19 cellular contexts compared by ENCODE assay signal in the genomic region with DNA sequence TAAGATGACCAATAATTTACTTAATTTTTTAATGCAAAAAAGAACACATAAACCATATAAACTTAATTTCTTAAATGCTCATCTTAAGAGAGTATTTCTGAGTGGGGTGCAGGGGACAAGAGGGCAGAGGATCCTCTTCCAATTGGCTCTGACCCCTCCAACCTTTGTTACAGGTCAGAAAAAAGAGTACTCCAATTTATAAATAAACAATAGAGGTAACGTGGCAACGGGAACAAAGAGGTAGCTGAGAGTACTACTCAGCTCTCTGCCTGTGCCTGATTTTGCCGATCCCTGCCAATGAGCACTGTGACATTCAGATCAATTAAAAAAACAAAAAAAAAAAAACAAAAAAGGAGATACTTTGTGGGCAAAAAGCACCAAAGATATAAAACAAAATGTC.
A peak's percentile ranks its signal among the peaks of the same experiment; 100 is the strongest.
DNase-seq lines count a peak whose midpoint lies in the region; ATAC-seq and TF ChIP-seq lines count a peak whose summit lies in the region.
"Had no signal": no experiment of that assay in that cellular context is flagged by ENCODE, and none has a peak within 500 bp of the region (broad histone marks: within the 10 kb centered on the region; RNA-seq: fewer than 3 reads in every experiment).

No MANE protein-coding gene starts in this region.

- H3K27me3 ChIP-seq in left ventricle myocardium inferior (ENCODE audit: low read depth) (no peaks in the 10 kb centered on the region), endocrine pancreas (ENCODE audit: control insufficient read depth, insufficient read depth, low read length) (no peaks in the 10 kb centered on the region)
- H3K27me3 ChIP-seq: breast epithelium, foreskin keratinocyte, MG63 had no signal

- intact Hi-C loops in left ventricle myocardium superior (cut with micrococcal nuclease) (no loop called here), left ventricle myocardium inferior (cut with micrococcal nuclease) (no loop called here)

- peaks cover 44% of the 10 kb centered on the region for H3K4me1 ChIP-seq in left ventricle myocardium inferior
- H3K4me1 ChIP-seq in endocrine pancreas (ENCODE audit: control insufficient read depth, insufficient read depth, low read length): peaks cover 6% of the 10 kb centered on the region
- H3K4me1 ChIP-seq: breast epithelium had no signal

- H3K27ac ChIP-seq in left ventricle myocardium inferior (replicated peaks): no peak overlapping the region
- H3K27ac ChIP-seq: breast epithelium, foreskin keratinocyte, HL-60 had no signal

- no peak overlapping the region for H3K9ac ChIP-seq in endocrine pancreas (ENCODE audit: control insufficient read depth, insufficient read depth, low read length)

- no peaks in the 10 kb centered on the region for H3K9me3 ChIP-seq in left ventricle myocardium inferior (replicated peaks)
- H3K9me3 ChIP-seq in endocrine pancreas (ENCODE audit: control insufficient read depth, low read length): no peaks in the 10 kb centered on the region
- H3K9me3 ChIP-seq: breast epithelium, MG63 had no signal

- DNase-seq in left ventricle myocardium superior: no peak
- DNase-seq in left ventricle myocardium inferior: no peak
- peak; percentile 56 for DNase-seq in NCI-H2081 treated with DMSO at 0.1 percent for 48 hours (lab: John Stamatoyannopoulos, UW)
- peak; percentile 42 for DNase-seq in retina
- DNase-seq in GOT3 (lab: John Stamatoyannopoulos, UW): no peak
- DNase-seq in anterior cingulate cortex (lab: John Stamatoyannopoulos, UW): no peak
- no peak for DNase-seq in foreskin fibroblast
- DNase-seq: activated CD4-positive, CD25-positive, alpha-beta regulatory T cell; activated naive CD8-positive, alpha-beta T cell treated with anti-CD3 and anti-CD28 coated beads, Interleukin-2, amount 10 ng/mL, durations not matched to agents 7 days and 5 days; CD4-positive, CD25-positive, alpha-beta regulatory T cell; foreskin keratinocyte; MG63; SIG-M5; stimulated activated CD4-positive, alpha-beta T cell treated with anti-CD3 and anti-CD28 coated beads, Interleukin-2, amount 100 ng/mL, for 24 hours; stimulated activated naive CD8-positive, alpha-beta T cell treated with anti-CD3 and anti-CD28 coated beads, Interleukin-15, amount 100 ng/mL, for 72 hours; T-helper 2 cell had no signal

- ATAC-seq in left ventricle myocardium superior: peak; percentile 72
- ATAC-seq: foreskin keratinocyte; stimulated activated naive CD8-positive, alpha-beta T cell treated with anti-CD3 and anti-CD28 coated beads, Interleukin-15, amount 100 ng/mL, for 72 hours had no signal

- no peak overlapping the region for H3K4me3 ChIP-seq in left ventricle myocardium inferior
- H3K4me3 ChIP-seq in endocrine pancreas (ENCODE audit: control insufficient read depth, insufficient read depth, low read length): peak overlapping the region; percentile 30
- no peak overlapping the region for H3K4me3 ChIP-seq in foreskin fibroblast (ENCODE audit: low read depth in 1 of 2, low read length in 2 of 2)
- H3K4me3 ChIP-seq: breast epithelium, MG63 had no signal

- TF ChIP-seq CTCF in left ventricle myocardium inferior (IDR thresholded peaks at IDR 0.05; ENCODE audit: borderline replicate concordance) (no peak), foreskin fibroblast (IDR thresholded peaks at IDR 0.05; ENCODE audit: low read depth, low read length) (no peak)

- no peaks in the 10 kb centered on the region for H3K36me3 ChIP-seq in left ventricle myocardium inferior
- no peaks in the 10 kb centered on the region for H3K36me3 ChIP-seq in endocrine pancreas (ENCODE audit: control insufficient read depth, insufficient read depth, low read length)
- H3K36me3 ChIP-seq: breast epithelium, MG63 had no signal

Comparison
In these comparisons a context has a peak if more than half of its experiments do, and no peak if none do; other contexts are left out.
1. DNase-seq: peak in NCI-H2081 treated with DMSO at 0.1 percent for 48 hours (single experiment) and retina (single experiment); none in left ventricle myocardium superior (single experiment), left ventricle myocardium inferior (single experiment), GOT3 (single experiment), anterior cingulate cortex (0 of 58) and foreskin fibroblast (0 of 2).